8 cellular contexts compared by ENCODE assay signal in genomic region chr4:39032218-39033085, GRCh38. TPM values are rescaled to one million over a fixed set of nuclear protein-coding genes. Genes with fewer than 3 reads are reported as not detected.
DNase-seq lines count a peak whose midpoint lies in the region; ATAC-seq and TF ChIP-seq lines count a peak whose summit lies in the region.

TMEM156 (minus strand) TSS chr4:39032409; CDS start chr4:39032313, 96 bp downstream.

- ATAC-seq in GM21737 (IDR thresholded peaks at IDR 0.05; ENCODE audit: unreplicated experiment) = peak; percentile 64
- peak; percentile 89 to 91 for ATAC-seq in activated T-cell treated with anti-CD3 and anti-CD28 coated beads, Interleukin-2, amount 50 U/mL, for 4 hours

- H3K27ac Mint-ChIP-seq in mesothelial cell of epicardium = peak within 1 kb of the TSS; percentile 25
- no peak within 1 kb of the TSS for H3K27ac Mint-ChIP-seq in endodermal cell

- no peaks in the 10 kb centered on the region for H3K9me3 Mint-ChIP-seq in activated T-cell treated with anti-CD3 and anti-CD28 coated beads, Interleukin-2, amount 50 U/mL, for 4 hours
- H3K9me3 Mint-ChIP-seq in mesothelial cell of epicardium (no peaks in the 10 kb centered on the region), endodermal cell (no peaks in the 10 kb centered on the region)

- WGBS in endodermal cell (ENCODE audit: insufficient coverage in 1 of 2, insufficient read length in 1 of 2), 2 experiments = 79 to 93% methylated on average over 2 to 5 of the region's 5 CpGs

- H3K27ac ChIP-seq in KOPT-K1 (ENCODE audit: low read depth, low read length, poor library complexity, severe bottlenecking) = peak within 1 kb of the TSS; percentile 63
- no peak within 1 kb of the TSS for H3K27ac ChIP-seq in endodermal cell (ENCODE audit: low read depth, low read length)

- in situ Hi-C loops in GM13977 (cut with MboI; ENCODE audit: low pct_unique_long_range_greater_than_20kb, low sequenced_read_pairs, unreplicated experiment) = no loop called here

- no peaks in the 10 kb centered on the region for H3K27me3 ChIP-seq in endodermal cell (ENCODE audit: control insufficient read depth, insufficient read depth, low read length, poor library complexity, severe bottlenecking)

- no peaks in the 10 kb centered on the region for H3K4me1 ChIP-seq in endodermal cell (ENCODE audit: control insufficient read depth, insufficient read depth, low read length)

- H3K9ac ChIP-seq in endodermal cell (ENCODE audit: extremely low read depth, low read length, poor library complexity, severe bottlenecking) = no peak within 1 kb of the TSS

- H3K9me3 ChIP-seq in KOPT-K1 (ENCODE audit: insufficient read depth, low read length, poor library complexity, severe bottlenecking) = no peaks in the 10 kb centered on the region
- H3K9me3 ChIP-seq in endodermal cell (ENCODE audit: control insufficient read depth, low read length) = no peaks in the 10 kb centered on the region

- DNase-seq in GM13977 (ENCODE audit: low spot score) (peak; percentile 55), mesothelial cell of epicardium (ENCODE audit: low spot score in 2 of 2, unreplicated experiment in 2 of 2) (no peak), endodermal cell (no peak), cerebellar nuclear complex (lab: John Stamatoyannopoulos, UW) (no peak), nucleus accumbens (lab: John Stamatoyannopoulos, UW) (no peak)
- no peak for DNase-seq in activated T-cell treated with anti-CD3 and anti-CD28 coated beads, Interleukin-2, amount 50 U/mL, for 4 hours

- H3K4me1 Mint-ChIP-seq in activated T-cell treated with anti-CD3 and anti-CD28 coated beads, Interleukin-2, amount 50 U/mL, for 4 hours (ENCODE audit: low read depth) = peaks cover 41% of the 10 kb centered on the region
- peaks cover 3% of the 10 kb centered on the region for H3K4me1 Mint-ChIP-seq in mesothelial cell of epicardium
- no peaks in the 10 kb centered on the region for H3K4me1 Mint-ChIP-seq in endodermal cell

- no peak for TF ChIP-seq CTCF in GM13977 (IDR thresholded peaks at IDR 0.05; ENCODE audit: extremely low read depth, insufficient read depth, missing control alignments)
- no peak for TF ChIP-seq CTCF in mesothelial cell of epicardium (IDR thresholded peaks at IDR 0.05; ENCODE audit: unreplicated experiment)
- no peak for TF ChIP-seq CTCF in endodermal cell (conservative IDR thresholded peaks at IDR 0.05)

- no peaks in the 10 kb centered on the region for H3K36me3 ChIP-seq in KOPT-K1 (ENCODE audit: insufficient read depth, low read length)
- no peaks in the 10 kb centered on the region for H3K36me3 ChIP-seq in endodermal cell (ENCODE audit: control insufficient read depth, insufficient read depth, low read length)

- peaks cover 1% of the 10 kb centered on the region for H3K36me3 Mint-ChIP-seq in activated T-cell treated with anti-CD3 and anti-CD28 coated beads, Interleukin-2, amount 50 U/mL, for 4 hours (ENCODE audit: insufficient read depth)
- H3K36me3 Mint-ChIP-seq in mesothelial cell of epicardium (no peaks in the 10 kb centered on the region), endodermal cell (ENCODE audit: low read depth) (no peaks in the 10 kb centered on the region)

- no peak within 1 kb of the TSS for H3K4me3 ChIP-seq in endodermal cell (ENCODE audit: low read length)

- peak within 1 kb of the TSS; percentile 85 for H3K4me3 Mint-ChIP-seq in activated T-cell treated with anti-CD3 and anti-CD28 coated beads, Interleukin-2, amount 50 U/mL, for 4 hours
- H3K4me3 Mint-ChIP-seq in mesothelial cell of epicardium = no peak within 1 kb of the TSS
- no peak within 1 kb of the TSS for H3K4me3 Mint-ChIP-seq in endodermal cell

- H3K27me3 Mint-ChIP-seq in activated T-cell treated with anti-CD3 and anti-CD28 coated beads, Interleukin-2, amount 50 U/mL, for 4 hours (ENCODE audit: low read depth) = no peaks in the 10 kb centered on the region
- no peaks in the 10 kb centered on the region for H3K27me3 Mint-ChIP-seq in mesothelial cell of epicardium (ENCODE audit: low read depth)
- H3K27me3 Mint-ChIP-seq in endodermal cell (ENCODE audit: insufficient read depth) = no peaks in the 10 kb centered on the region

RNA-seq across cellular contexts. Expression of gene TMEM156, which starts in this region (rescaled TPM):
- 1 to 10 TPM; 4.1 to 5.3 (median 4.9) TPM for total RNA-seq in activated T-cell treated with anti-CD3 and anti-CD28 coated beads, Interleukin-2, amount 50 U/mL, for 4 hours
- total RNA-seq in mesothelial cell of epicardium = not detected in 3 replicates
- total RNA-seq in endodermal cell = not detected
- polyA plus RNA-seq in endodermal cell (2013, experiment 1 of 2) = not detected
- polyA plus RNA-seq in endodermal cell (2013, experiment 2 of 2) = not detected
